1 cellular context compared by ENCODE assay signal in genomic region chr19:32373614-32374295, GRCh38.
TF ChIP-seq lines count a peak whose summit lies in the region.

No MANE protein-coding gene starts in this region.

TF ChIP-seq in HepG2, 621 proteins besides CTCF, POLR2A, EP300 and RAD21 (continued from another document and continues in another):
- TF ChIP-seq ASH2L (IDR thresholded peaks at IDR 0.05; ENCODE audit: insufficient read length, low read depth, low read length) (peak; percentile 73), FOXK1 (CRISPR knock-in tag; IDR thresholded peaks at IDR 0.05; ENCODE audit: borderline replicate concordance, low read depth) (peak; percentile 88; the same call in 1 of the 2 replicates), ZNF773 (CRISPR knock-in tag; IDR thresholded peaks at IDR 0.05; ENCODE audit: borderline replicate concordance) (no peak), PTBP1 (IDR thresholded peaks at IDR 0.05; ENCODE audit: low read depth, low read length, poor library complexity, severe bottlenecking) (no peak), DMAP1 (CRISPR knock-in tag; IDR thresholded peaks at IDR 0.05) (peak; percentile 47; the same call in 1 of the 2 replicates), ZKSCAN1 (IDR thresholded peaks at IDR 0.05; ENCODE audit: low read length) (no peak; the same call in 1 of the 2 replicates), ERF (CRISPR knock-in tag; IDR thresholded peaks at IDR 0.05) (peak; percentile 85), MEIS2 (CRISPR knock-in tag; IDR thresholded peaks at IDR 0.05) (peak; percentile 91), MYPOP (CRISPR knock-in tag; IDR thresholded peaks at IDR 0.05) (peak; percentile 49; the same call in 1 of the 2 replicates), MED8 (CRISPR knock-in tag; IDR thresholded peaks at IDR 0.05; ENCODE audit: insufficient replicate concordance) (no peak), YEATS2 (CRISPR knock-in tag; IDR thresholded peaks at IDR 0.05; ENCODE audit: borderline replicate concordance) (peak; percentile 62; the same call in 1 of the 2 replicates), BCL6 (CRISPR knock-in tag; IDR thresholded peaks at IDR 0.05) (peak; percentile 90), MEF2D (CRISPR knock-in tag; IDR thresholded peaks at IDR 0.05) (peak; percentile 53), JDP2 (CRISPR knock-in tag; IDR thresholded peaks at IDR 0.05; ENCODE audit: borderline replicate concordance) (no peak), MIER3 (CRISPR knock-in tag; IDR thresholded peaks at IDR 0.05; ENCODE audit: borderline replicate concordance) (peak; percentile 83; the same call in 1 of the 2 replicates), GTF2F1 (IDR thresholded peaks at IDR 0.05; ENCODE audit: low read length) (0 out of 2 replicates have a peak, but pooled peaks have one; percentile 29), ZNF609 (CRISPR knock-in tag; IDR thresholded peaks at IDR 0.05; ENCODE audit: borderline replicate concordance) (peak; percentile 75), NFYB (CRISPR knock-in tag; IDR thresholded peaks at IDR 0.05) (peak; percentile 26; the same call in 1 of the 2 replicates), ATF7 (IDR thresholded peaks at IDR 0.05) (peak; percentile 37), ATF7 (CRISPR knock-in tag; IDR thresholded peaks at IDR 0.05) (no peak), FOSL2 (CRISPR knock-in tag; IDR thresholded peaks at IDR 0.05) (peak; percentile 100), SPEN (CRISPR knock-in tag; IDR thresholded peaks at IDR 0.05; ENCODE audit: low read depth) (peak; percentile 70; the same call in 1 of the 2 replicates), ZNF446 (CRISPR knock-in tag; IDR thresholded peaks at IDR 0.05) (no peak), MAFK (conservative IDR thresholded peaks at IDR 0.05 in 1 of 2, IDR thresholded peaks at IDR 0.05 in 1 of 2; ENCODE audit: low read length in 2 of 2) (peak; percentile 47 to 62; a peak in 3 of 4 replicates), GFI1 (CRISPR knock-in tag; IDR thresholded peaks at IDR 0.05; ENCODE audit: borderline replicate concordance) (0 out of 2 replicates have a peak, but pooled peaks have one; percentile 65), ZNF563 (CRISPR knock-in tag; IDR thresholded peaks at IDR 0.05) (no peak), ATF2 (CRISPR knock-in tag; IDR thresholded peaks at IDR 0.05) (peak; percentile 68; the same call in 1 of the 2 replicates), CREM (IDR thresholded peaks at IDR 0.05) (peak; percentile 78), CREM (CRISPR knock-in tag; IDR thresholded peaks at IDR 0.05) (no peak), THYN1 (CRISPR knock-in tag; IDR thresholded peaks at IDR 0.05; ENCODE audit: borderline replicate concordance, low read depth) (no peak), ZBTB25 (CRISPR knock-in tag; IDR thresholded peaks at IDR 0.05) (peak; percentile 62), SNAPC5 (CRISPR knock-in tag; IDR thresholded peaks at IDR 0.05; ENCODE audit: borderline replicate concordance) (no peak), YEATS4 (CRISPR knock-in tag; IDR thresholded peaks at IDR 0.05; ENCODE audit: borderline replicate concordance) (no peak; the same call in 1 of the 2 replicates), ZNF572 (CRISPR knock-in tag; IDR thresholded peaks at IDR 0.05) (no peak), KDM6A (CRISPR knock-in tag; IDR thresholded peaks at IDR 0.05; ENCODE audit: low read depth) (peak; percentile 75; the same call in 1 of the 2 replicates), FOXO1 (CRISPR knock-in tag; IDR thresholded peaks at IDR 0.05) (peak; percentile 89), ZNF335 (CRISPR knock-in tag; IDR thresholded peaks at IDR 0.05) (peak; percentile 66; the same call in 1 of the 2 replicates), GATAD2A (CRISPR knock-in tag; IDR thresholded peaks at IDR 0.05) (peak; percentile 88), KMT2A (CRISPR knock-in tag; IDR thresholded peaks at IDR 0.05) (peak; percentile 69; the same call in 1 of the 2 replicates), ZNF136 (CRISPR knock-in tag; IDR thresholded peaks at IDR 0.05; ENCODE audit: low read depth) (no peak), ZNF264 (CRISPR knock-in tag; IDR thresholded peaks at IDR 0.05) (0 out of 2 replicates have a peak, but pooled peaks have one; percentile 38), SMAD3 (CRISPR knock-in tag; IDR thresholded peaks at IDR 0.05) (peak; percentile 91; the same call in 1 of the 2 replicates), NR2F1 (CRISPR knock-in tag; IDR thresholded peaks at IDR 0.05) (0 out of 4 replicates have a peak, but pooled peaks of 1 of the 2 experiments have one; percentile 46), ZNF75D (CRISPR knock-in tag; IDR thresholded peaks at IDR 0.05; ENCODE audit: borderline replicate concordance) (no peak), GATAD1 (CRISPR knock-in tag; IDR thresholded peaks at IDR 0.05) (peak; percentile 66), HINFP (CRISPR knock-in tag; IDR thresholded peaks at IDR 0.05; ENCODE audit: low read depth) (peak; percentile 48; the same call in 1 of the 2 replicates)
- TF ChIP-seq, protein P1, sequence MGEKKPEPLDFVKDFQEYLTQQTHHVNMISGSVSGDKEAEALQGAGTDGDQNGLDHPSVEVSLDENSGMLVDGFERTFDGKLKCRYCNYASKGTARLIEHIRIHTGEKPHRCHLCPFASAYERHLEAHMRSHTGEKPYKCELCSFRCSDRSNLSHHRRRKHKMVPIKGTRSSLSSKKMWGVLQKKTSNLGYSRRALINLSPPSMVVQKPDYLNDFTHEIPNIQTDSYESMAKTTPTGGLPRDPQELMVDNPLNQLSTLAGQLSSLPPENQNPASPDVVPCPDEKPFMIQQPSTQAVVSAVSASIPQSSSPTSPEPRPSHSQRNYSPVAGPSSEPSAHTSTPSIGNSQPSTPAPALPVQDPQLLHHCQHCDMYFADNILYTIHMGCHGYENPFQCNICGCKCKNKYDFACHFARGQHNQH (CRISPR knock-in tag; IDR thresholded peaks at IDR 0.05): peak; percentile 76; the same call in 1 of the 2 replicates
- TF ChIP-seq, protein P2, sequence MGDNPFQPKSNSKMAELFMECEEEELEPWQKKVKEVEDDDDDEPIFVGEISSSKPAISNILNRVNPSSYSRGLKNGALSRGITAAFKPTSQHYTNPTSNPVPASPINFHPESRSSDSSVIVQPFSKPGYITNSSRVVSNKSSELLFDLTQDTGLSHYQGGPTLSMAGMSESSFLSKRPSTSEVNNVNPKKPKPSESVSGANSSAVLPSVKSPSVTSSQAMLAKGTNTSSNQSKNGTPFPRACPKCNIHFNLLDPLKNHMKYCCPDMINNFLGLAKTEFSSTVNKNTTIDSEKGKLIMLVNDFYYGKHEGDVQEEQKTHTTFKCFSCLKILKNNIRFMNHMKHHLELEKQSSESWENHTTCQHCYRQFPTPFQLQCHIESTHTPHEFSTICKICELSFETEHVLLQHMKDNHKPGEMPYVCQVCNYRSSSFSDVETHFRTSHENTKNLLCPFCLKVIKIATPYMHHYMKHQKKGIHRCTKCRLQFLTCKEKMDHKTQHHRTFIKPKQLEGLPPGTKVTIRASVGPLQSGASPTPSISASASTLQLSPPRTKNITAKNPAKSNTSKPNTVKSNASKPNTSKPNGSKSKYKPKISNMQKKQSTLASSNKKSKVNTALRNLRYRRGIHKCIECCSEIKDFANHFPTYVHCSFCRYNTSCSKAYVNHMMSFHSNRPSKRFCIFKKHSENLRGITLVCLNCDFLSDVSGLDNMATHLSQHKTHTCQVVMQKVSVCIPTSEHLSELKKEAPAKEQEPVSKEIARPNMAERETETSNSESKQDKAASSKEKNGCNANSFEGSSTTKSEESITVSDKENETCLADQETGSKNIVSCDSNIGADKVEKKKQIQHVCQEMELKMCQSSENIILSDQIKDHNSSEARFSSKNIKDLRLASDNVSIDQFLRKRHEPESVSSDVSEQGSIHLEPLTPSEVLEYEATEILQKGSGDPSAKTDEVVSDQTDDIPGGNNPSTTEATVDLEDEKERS (CRISPR knock-in tag; IDR thresholded peaks at IDR 0.05): 0 out of 2 replicates have a peak, but pooled peaks have one; percentile 32
- TF ChIP-seq, protein P3, sequence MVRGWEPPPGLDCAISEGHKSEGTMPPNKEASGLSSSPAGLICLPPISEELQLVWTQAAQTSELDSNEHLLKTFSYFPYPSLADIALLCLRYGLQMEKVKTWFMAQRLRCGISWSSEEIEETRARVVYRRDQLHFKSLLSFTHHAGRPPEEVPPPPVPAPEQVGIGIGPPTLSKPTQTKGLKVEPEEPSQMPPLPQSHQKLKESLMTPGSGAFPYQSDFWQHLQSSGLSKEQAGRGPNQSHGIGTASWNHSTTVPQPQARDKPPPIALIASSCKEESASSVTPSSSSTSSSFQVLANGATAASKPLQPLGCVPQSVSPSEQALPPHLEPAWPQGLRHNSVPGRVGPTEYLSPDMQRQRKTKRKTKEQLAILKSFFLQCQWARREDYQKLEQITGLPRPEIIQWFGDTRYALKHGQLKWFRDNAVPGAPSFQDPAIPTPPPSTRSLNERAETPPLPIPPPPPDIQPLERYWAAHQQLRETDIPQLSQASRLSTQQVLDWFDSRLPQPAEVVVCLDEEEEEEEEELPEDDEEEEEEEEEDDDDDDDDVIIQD (CRISPR knock-in tag; IDR thresholded peaks at IDR 0.05; ENCODE audit: low read depth): peak; percentile 83; the same call in 1 of the 2 replicates
